Comparison of ENCODE assay signal across 9 cellular contexts in the genomic region with DNA sequence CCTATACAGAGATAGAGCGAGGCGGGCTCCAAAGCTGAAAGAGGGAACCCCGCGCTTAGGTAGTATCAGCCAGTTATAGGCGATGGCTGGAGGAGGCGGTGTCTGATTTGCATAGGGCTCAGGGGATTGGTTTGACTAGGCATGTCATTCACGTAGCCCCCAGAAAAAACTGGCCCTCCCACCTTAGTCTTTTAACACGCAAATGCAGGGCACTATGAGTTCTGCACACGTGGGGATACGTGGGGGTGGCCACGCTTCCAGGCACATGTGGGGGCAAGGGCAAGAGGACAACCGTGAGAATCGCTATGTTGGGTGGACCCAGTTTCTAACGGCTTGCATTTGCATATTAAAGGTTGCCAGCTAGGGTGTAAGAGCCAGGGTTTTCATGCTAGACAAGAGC.
DNase-seq lines count a peak whose midpoint lies in the region; ATAC-seq and TF ChIP-seq lines count a peak whose summit lies in the region.
"Had no signal": no experiment of that assay in that cellular context is flagged by ENCODE, and none has a peak within 500 bp of the region (broad histone marks: within the 10 kb centered on the region; RNA-seq: fewer than 3 reads in every experiment).

No MANE protein-coding gene starts in this region.

- no peak overlapping the region for H3K27ac ChIP-seq in MM.1S (ENCODE audit: low read length)

- no peak overlapping the region for H3K27ac Mint-ChIP-seq in stimulated activated effector memory CD8-positive, alpha-beta T cell treated with anti-CD3 and anti-CD28 coated beads, Interleukin-12 subunit alpha, Interleukin-12 subunit beta, amount 100 ng/mL, for 72 hours

- H3K4me3 ChIP-seq in MM.1S (ENCODE audit: low read length) (peak overlapping the region; percentile 17; the same call in 1 of the 2 replicates), iPS-15b (ENCODE audit: low read depth, low read length) (peak overlapping the region; percentile 61)

- no peak for TF ChIP-seq CTCF in MM.1S (IDR thresholded peaks at IDR 0.05; ENCODE audit: low read length)

- H2AFZ ChIP-seq in MM.1S (ENCODE audit: low read length) = peak overlapping the region; percentile 17; the same call in 1 of the 2 replicates

- H3K4me1 ChIP-seq in MM.1S (ENCODE audit: low read length) = no peaks in the 10 kb centered on the region; the same call in 1 of the 2 replicates
- H3K4me1 ChIP-seq in iPS-15b (ENCODE audit: control insufficient read depth, insufficient read depth, low read length) = peaks cover 5% of the 10 kb centered on the region

- no peak for DNase-seq in MM.1S
- DNase-seq in anterior cingulate cortex (lab: John Stamatoyannopoulos, UW) = peak in 44 of 58 donors; percentile 4 to 64 (median 26)
- peak in 1 of 2 donors; percentile 53 for DNase-seq in stimulated activated effector memory CD8-positive, alpha-beta T cell treated with anti-CD3 and anti-CD28 coated beads, Interleukin-12 subunit alpha, Interleukin-12 subunit beta, amount 100 ng/mL, for 72 hours (ENCODE audit: low spot score in 2 of 2)
- no peak for DNase-seq in OCI-M2 (lab: John Stamatoyannopoulos, UW; ENCODE audit: unreplicated experiment)
- DNase-seq: NCI-H1092 had no signal

- H3K36me3 Mint-ChIP-seq in stimulated activated effector memory CD8-positive, alpha-beta T cell treated with anti-CD3 and anti-CD28 coated beads, Interleukin-12 subunit alpha, Interleukin-12 subunit beta, amount 100 ng/mL, for 72 hours = no peaks in the 10 kb centered on the region

- ATAC-seq in stimulated activated effector memory CD8-positive, alpha-beta T cell treated with anti-CD3 and anti-CD28 coated beads, Interleukin-12 subunit alpha, Interleukin-12 subunit beta, amount 100 ng/mL, for 72 hours = peak; percentile 55
- ATAC-seq in HG02973 (IDR thresholded peaks at IDR 0.05; ENCODE audit: unreplicated experiment) (no peak), GM21825 (IDR thresholded peaks at IDR 0.05; ENCODE audit: unreplicated experiment) (no peak), GM18498 (IDR thresholded peaks at IDR 0.05; ENCODE audit: unreplicated experiment) (no peak)

- H3K9me3 ChIP-seq in MM.1S (replicated peaks; ENCODE audit: insufficient read depth, low read length) = no peaks in the 10 kb centered on the region
- H3K9me3 ChIP-seq in iPS-15b (ENCODE audit: control insufficient read depth, insufficient read depth, low read length) = no peaks in the 10 kb centered on the region

- H3K4me3 Mint-ChIP-seq in stimulated activated effector memory CD8-positive, alpha-beta T cell treated with anti-CD3 and anti-CD28 coated beads, Interleukin-12 subunit alpha, Interleukin-12 subunit beta, amount 100 ng/mL, for 72 hours = peak overlapping the region; percentile 0

- no peaks in the 10 kb centered on the region for H3K4me1 Mint-ChIP-seq in stimulated activated effector memory CD8-positive, alpha-beta T cell treated with anti-CD3 and anti-CD28 coated beads, Interleukin-12 subunit alpha, Interleukin-12 subunit beta, amount 100 ng/mL, for 72 hours

- H3K4me2 ChIP-seq in MM.1S (ENCODE audit: low read depth, low read length) = peak overlapping the region; percentile 43; the same call in 1 of the 2 replicates

- no peaks in the 10 kb centered on the region for H3K79me2 ChIP-seq in MM.1S (ENCODE audit: low read length)

- no peaks in the 10 kb centered on the region for H3F3A ChIP-seq in MM.1S (ENCODE audit: insufficient read depth, low read length)

- no peaks in the 10 kb centered on the region for H3K27me3 ChIP-seq in MM.1S (replicated peaks; ENCODE audit: insufficient read depth, low read length)
- H3K27me3 ChIP-seq in iPS-15b (ENCODE audit: control insufficient read depth, insufficient read depth, low read length) = no peaks in the 10 kb centered on the region

- H4K20me1 ChIP-seq in MM.1S (ENCODE audit: insufficient read depth, low read length) = no peaks in the 10 kb centered on the region

- H3K9me2 ChIP-seq in MM.1S (replicated peaks; ENCODE audit: insufficient read depth, low read length) = no peaks in the 10 kb centered on the region

- H3K36me3 ChIP-seq in MM.1S (replicated peaks; ENCODE audit: insufficient read depth, low read length) = no peaks in the 10 kb centered on the region
- no peaks in the 10 kb centered on the region for H3K36me3 ChIP-seq in iPS-15b (ENCODE audit: control insufficient read depth, insufficient read depth, low read length)

- no peaks in the 10 kb centered on the region for H3K9me3 Mint-ChIP-seq in stimulated activated effector memory CD8-positive, alpha-beta T cell treated with anti-CD3 and anti-CD28 coated beads, Interleukin-12 subunit alpha, Interleukin-12 subunit beta, amount 100 ng/mL, for 72 hours

- H3K9ac ChIP-seq in MM.1S (ENCODE audit: low read length) = no peak overlapping the region
- no peak overlapping the region for H3K9ac ChIP-seq in iPS-15b (ENCODE audit: low read depth, low read length)

Comparison
In these comparisons a context has a peak if more than half of its experiments do, and no peak if none do; other contexts are left out.
1. DNase-seq: peak in anterior cingulate cortex (44 of 58); none in MM.1S (single experiment) and OCI-M2 (single experiment).